Comparison of ENCODE assay signal across 18 cellular contexts in the genomic region with DNA sequence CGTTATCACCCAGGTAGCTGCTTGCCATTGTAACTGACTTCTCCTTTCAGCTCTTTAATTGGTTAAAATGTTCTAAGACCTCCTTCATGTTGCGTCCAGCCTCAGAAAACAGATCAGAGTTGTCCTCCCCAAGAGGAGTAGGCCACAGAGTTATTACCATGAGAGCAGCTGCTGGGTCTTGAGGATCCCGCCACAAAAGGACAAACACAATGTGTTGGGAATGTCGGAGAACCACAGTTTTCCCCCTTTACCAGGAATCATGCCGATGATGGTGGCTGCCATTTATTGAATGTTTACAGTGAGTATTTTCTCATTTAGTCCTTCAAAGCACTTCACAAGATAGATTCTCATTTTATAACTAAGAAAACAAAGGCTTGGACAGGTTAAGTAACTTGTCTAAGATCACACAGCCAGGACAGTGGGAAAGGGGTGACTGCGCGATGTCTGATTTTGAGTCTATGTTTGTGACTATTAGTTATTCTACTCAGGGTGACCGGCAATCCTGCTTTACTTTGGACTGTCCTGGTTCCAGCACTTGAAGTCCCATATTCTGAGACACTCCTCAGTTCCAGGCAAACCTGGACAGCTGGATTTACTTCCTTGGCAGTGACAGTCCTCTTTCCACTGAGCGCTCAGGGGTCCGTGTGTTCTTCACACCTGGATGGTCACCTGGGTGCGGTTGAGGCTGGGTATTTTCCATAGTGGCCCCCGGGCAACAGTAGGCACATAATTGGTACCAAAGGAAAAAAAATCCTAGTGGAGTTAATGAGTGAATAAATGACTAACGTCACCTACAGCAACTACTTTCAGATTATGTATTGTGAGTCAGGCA.
"Had no signal": no experiment of that assay in that cellular context is flagged by ENCODE, and none has a peak within 500 bp of the region (broad histone marks: within the 10 kb centered on the region; RNA-seq: fewer than 3 reads in every experiment).

No MANE protein-coding gene starts in this region.

- H3K27ac ChIP-seq: cardiac muscle cell, gastrocnemius medialis, heart right ventricle, ovary, SK-N-MC, tibial nerve, WERI-Rb-1 had no signal

- H3K27me3 ChIP-seq: cardiac muscle cell, gastrocnemius medialis, ovary, tibial nerve had no signal

- H3K4me3 ChIP-seq: cardiac muscle cell, gastrocnemius medialis, heart right ventricle, ovary, SK-N-MC, tibial nerve had no signal

- DNase-seq: activated CD4-positive, alpha-beta T cell treated with anti-CD3 and anti-CD28 coated beads for 36 hours; activated CD8-positive, alpha-beta memory T cell treated with anti-CD3 and anti-CD28 coated beads, Interleukin-2, amount 50 U/mL, for 4 hours; activated gamma-delta T cell treated with Interleukin-2 at 50 U/mL for 16 hours; activated naive CD8-positive, alpha-beta T cell treated with anti-CD3 and anti-CD28 coated beads, Interleukin-2, amount 10 ng/mL, durations not matched to agents 7 days and 5 days; activated T-cell treated with anti-CD3 and anti-CD28 coated beads, Interleukin-2, amount 50 U/mL, for 72 hours; anterior cingulate cortex; effector CD4-positive, alpha-beta T cell; gastrocnemius medialis; heart right ventricle; ovary; T-helper 1 cell had no signal

- H3K9me3 ChIP-seq: gastrocnemius medialis, heart right ventricle, ovary, tibial nerve had no signal

- ATAC-seq: activated CD8-positive, alpha-beta T cell treated with anti-CD3 and anti-CD28 coated beads for 36 hours; activated T-cell treated with anti-CD3 and anti-CD28 coated beads, Interleukin-2, amount 50 U/mL, for 72 hours; gastrocnemius medialis; heart right ventricle had no signal

- H3K36me3 ChIP-seq: cardiac muscle cell, gastrocnemius medialis, heart right ventricle, ovary, tibial nerve, WERI-Rb-1 had no signal

- FAIRE-seq: colon, endothelial cell of umbilical vein had no signal
